Comparison of ENCODE assay signal across 1 cellular context in the genomic region with DNA sequence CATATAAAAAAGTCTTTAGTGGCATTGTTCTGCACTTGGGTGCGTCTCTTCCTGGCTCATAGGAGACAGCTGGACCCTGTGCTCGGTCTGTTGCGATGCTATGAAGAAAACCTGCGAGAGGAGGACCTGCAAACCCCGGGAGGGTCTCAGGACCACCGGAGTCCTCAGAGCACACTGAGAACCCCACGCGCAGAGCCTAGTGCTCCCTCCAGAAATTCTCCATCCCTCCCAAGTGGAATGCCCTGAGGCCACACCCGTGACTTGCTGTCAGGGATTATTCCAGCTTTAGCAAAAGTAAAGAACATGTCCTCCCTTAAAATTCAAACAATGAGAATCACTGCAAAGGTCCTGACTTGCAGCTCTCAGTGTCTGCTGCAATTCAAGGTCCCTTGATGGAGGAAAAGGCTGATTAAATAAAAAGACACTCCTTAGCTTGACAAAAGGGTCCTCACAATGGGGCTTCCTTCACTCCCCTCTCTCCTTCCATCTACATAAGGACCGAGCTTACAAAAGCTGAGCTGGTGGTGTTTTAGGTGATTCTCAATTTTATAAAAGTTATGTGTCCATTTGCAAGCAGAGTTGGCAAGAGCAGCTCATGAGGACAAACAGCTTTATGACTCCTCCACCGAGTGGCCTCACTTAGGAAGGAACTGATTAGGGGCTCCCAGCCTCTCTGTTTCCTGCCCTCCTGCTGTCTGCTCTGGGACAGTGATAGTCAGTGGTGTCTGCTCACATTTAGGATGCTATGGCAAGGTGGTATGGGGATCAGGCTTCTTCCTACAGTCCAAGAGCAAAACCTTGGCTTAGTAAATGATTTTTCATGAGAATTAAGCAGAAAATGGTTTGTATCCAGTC.
TF ChIP-seq lines count a peak whose summit lies in the region.

No MANE protein-coding gene starts in this region.

TF ChIP-seq in WTC11, 78 proteins besides CTCF, POLR2A, EP300 and RAD21 (continued from another document):
- TF ChIP-seq, protein P1, sequence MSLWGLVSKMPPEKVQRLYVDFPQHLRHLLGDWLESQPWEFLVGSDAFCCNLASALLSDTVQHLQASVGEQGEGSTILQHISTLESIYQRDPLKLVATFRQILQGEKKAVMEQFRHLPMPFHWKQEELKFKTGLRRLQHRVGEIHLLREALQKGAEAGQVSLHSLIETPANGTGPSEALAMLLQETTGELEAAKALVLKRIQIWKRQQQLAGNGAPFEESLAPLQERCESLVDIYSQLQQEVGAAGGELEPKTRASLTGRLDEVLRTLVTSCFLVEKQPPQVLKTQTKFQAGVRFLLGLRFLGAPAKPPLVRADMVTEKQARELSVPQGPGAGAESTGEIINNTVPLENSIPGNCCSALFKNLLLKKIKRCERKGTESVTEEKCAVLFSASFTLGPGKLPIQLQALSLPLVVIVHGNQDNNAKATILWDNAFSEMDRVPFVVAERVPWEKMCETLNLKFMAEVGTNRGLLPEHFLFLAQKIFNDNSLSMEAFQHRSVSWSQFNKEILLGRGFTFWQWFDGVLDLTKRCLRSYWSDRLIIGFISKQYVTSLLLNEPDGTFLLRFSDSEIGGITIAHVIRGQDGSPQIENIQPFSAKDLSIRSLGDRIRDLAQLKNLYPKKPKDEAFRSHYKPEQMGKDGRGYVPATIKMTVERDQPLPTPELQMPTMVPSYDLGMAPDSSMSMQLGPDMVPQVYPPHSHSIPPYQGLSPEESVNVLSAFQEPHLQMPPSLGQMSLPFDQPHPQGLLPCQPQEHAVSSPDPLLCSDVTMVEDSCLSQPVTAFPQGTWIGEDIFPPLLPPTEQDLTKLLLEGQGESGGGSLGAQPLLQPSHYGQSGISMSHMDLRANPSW (CRISPR knock-in tag; conservative IDR thresholded peaks at IDR 0.05; ENCODE audit: low read depth): no peak
- TF ChIP-seq, protein P2, sequence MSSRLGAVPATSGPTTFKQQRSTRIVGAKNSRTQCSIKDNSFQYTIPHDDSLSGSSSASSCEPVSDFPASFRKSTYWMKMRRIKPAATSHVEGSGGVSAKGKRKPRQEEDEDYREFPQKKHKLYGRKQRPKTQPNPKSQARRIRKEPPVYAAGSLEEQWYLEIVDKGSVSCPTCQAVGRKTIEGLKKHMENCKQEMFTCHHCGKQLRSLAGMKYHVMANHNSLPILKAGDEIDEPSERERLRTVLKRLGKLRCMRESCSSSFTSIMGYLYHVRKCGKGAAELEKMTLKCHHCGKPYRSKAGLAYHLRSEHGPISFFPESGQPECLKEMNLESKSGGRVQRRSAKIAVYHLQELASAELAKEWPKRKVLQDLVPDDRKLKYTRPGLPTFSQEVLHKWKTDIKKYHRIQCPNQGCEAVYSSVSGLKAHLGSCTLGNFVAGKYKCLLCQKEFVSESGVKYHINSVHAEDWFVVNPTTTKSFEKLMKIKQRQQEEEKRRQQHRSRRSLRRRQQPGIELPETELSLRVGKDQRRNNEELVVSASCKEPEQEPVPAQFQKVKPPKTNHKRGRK (CRISPR knock-in tag; IDR thresholded peaks at IDR 0.05; ENCODE audit: borderline replicate concordance): no peak
- TF ChIP-seq, protein P3, sequence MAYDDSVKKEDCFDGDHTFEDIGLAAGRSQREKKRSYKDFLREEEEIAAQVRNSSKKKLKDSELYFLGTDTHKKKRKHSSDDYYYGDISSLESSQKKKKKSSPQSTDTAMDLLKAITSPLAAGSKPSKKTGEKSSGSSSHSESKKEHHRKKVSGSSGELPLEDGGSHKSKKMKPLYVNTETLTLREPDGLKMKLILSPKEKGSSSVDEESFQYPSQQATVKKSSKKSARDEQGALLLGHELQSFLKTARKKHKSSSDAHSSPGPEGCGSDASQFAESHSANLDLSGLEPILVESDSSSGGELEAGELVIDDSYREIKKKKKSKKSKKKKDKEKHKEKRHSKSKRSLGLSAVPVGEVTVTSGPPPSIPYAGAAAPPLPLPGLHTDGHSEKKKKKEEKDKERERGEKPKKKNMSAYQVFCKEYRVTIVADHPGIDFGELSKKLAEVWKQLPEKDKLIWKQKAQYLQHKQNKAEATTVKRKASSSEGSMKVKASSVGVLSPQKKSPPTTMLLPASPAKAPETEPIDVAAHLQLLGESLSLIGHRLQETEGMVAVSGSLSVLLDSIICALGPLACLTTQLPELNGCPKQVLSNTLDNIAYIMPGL (CRISPR knock-in tag; IDR thresholded peaks at IDR 0.05): no peak
- TF ChIP-seq ETV6 (CRISPR knock-in tag; IDR thresholded peaks at IDR 0.05) (no peak), CREB1 (CRISPR knock-in tag; IDR thresholded peaks at IDR 0.05) (no peak), SMAD4 (CRISPR knock-in tag; IDR thresholded peaks at IDR 0.05) (no peak), FOXK1 (CRISPR knock-in tag; IDR thresholded peaks at IDR 0.05) (no peak)
- TF ChIP-seq, protein P4, sequence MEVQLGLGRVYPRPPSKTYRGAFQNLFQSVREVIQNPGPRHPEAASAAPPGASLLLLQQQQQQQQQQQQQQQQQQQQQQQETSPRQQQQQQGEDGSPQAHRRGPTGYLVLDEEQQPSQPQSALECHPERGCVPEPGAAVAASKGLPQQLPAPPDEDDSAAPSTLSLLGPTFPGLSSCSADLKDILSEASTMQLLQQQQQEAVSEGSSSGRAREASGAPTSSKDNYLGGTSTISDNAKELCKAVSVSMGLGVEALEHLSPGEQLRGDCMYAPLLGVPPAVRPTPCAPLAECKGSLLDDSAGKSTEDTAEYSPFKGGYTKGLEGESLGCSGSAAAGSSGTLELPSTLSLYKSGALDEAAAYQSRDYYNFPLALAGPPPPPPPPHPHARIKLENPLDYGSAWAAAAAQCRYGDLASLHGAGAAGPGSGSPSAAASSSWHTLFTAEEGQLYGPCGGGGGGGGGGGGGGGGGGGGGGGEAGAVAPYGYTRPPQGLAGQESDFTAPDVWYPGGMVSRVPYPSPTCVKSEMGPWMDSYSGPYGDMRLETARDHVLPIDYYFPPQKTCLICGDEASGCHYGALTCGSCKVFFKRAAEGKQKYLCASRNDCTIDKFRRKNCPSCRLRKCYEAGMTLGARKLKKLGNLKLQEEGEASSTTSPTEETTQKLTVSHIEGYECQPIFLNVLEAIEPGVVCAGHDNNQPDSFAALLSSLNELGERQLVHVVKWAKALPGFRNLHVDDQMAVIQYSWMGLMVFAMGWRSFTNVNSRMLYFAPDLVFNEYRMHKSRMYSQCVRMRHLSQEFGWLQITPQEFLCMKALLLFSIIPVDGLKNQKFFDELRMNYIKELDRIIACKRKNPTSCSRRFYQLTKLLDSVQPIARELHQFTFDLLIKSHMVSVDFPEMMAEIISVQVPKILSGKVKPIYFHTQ (CRISPR knock-in tag; IDR thresholded peaks at IDR 0.05): no peak
- TF ChIP-seq, protein P5, sequence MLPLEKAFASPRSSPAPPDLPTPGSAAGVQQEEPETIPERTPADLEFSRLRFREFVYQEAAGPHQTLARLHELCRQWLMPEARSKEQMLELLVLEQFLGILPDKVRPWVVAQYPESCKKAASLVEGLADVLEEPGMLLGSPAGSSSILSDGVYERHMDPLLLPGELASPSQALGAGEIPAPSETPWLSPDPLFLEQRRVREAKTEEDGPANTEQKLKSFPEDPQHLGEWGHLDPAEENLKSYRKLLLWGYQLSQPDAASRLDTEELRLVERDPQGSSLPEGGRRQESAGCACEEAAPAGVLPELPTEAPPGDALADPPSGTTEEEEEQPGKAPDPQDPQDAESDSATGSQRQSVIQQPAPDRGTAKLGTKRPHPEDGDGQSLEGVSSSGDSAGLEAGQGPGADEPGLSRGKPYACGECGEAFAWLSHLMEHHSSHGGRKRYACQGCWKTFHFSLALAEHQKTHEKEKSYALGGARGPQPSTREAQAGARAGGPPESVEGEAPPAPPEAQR (CRISPR knock-in tag; IDR thresholded peaks at IDR 0.05): no peak
- TF ChIP-seq, protein P6, sequence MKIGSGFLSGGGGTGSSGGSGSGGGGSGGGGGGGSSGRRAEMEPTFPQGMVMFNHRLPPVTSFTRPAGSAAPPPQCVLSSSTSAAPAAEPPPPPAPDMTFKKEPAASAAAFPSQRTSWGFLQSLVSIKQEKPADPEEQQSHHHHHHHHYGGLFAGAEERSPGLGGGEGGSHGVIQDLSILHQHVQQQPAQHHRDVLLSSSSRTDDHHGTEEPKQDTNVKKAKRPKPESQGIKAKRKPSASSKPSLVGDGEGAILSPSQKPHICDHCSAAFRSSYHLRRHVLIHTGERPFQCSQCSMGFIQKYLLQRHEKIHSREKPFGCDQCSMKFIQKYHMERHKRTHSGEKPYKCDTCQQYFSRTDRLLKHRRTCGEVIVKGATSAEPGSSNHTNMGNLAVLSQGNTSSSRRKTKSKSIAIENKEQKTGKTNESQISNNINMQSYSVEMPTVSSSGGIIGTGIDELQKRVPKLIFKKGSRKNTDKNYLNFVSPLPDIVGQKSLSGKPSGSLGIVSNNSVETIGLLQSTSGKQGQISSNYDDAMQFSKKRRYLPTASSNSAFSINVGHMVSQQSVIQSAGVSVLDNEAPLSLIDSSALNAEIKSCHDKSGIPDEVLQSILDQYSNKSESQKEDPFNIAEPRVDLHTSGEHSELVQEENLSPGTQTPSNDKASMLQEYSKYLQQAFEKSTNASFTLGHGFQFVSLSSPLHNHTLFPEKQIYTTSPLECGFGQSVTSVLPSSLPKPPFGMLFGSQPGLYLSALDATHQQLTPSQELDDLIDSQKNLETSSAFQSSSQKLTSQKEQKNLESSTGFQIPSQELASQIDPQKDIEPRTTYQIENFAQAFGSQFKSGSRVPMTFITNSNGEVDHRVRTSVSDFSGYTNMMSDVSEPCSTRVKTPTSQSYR (CRISPR knock-in tag; IDR thresholded peaks at IDR 0.05): no peak
